22 cellular contexts compared by ENCODE assay signal in the genomic region with DNA sequence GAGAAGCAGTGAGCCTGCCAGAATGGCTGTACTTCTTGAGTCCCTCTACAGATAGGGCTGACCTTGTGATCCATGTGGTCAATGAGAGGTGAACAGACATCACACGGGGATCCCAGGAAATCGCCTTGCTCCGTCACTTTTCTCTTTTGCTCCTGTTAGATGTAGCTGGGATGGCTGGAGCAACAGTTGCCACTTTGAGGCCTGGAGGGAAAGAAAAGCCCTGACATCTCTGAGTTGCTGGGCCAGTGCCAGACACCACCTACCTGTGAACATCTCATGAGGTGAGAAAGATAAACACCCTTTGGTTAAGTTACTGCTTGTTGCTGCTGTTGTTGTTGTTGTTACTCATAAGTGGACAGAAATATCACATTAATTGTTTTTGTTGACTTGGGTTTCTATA.
"Had no signal": no experiment of that assay in that cellular context is flagged by ENCODE, and none has a peak within 500 bp of the region (broad histone marks: within the 10 kb centered on the region; RNA-seq: fewer than 3 reads in every experiment).

No MANE protein-coding gene starts in this region.

- H3K4me1 Mint-ChIP-seq: activated CD4-positive, alpha-beta T cell treated with anti-CD3 and anti-CD28 coated beads, Interleukin-2, amount 10 ng/mL, durations not matched to agents 7 days and 5 days; activated naive CD4-positive, alpha-beta T cell treated with anti-CD3 and anti-CD28 coated beads, Interleukin-2, amount 10 ng/mL, durations not matched to agents 7 days and 5 days; activated naive CD8-positive, alpha-beta T cell treated with anti-CD3 and anti-CD28 coated beads for 36 hours had no signal

- H3K36me3 ChIP-seq: brain microvascular endothelial cell, cardiac muscle cell had no signal

- H3K36me3 Mint-ChIP-seq: activated CD4-positive, alpha-beta memory T cell treated with anti-CD3 and anti-CD28 coated beads for 36 hours; activated naive CD4-positive, alpha-beta T cell treated with anti-CD3 and anti-CD28 coated beads, Interleukin-2, amount 10 ng/mL, durations not matched to agents 7 days and 5 days; activated naive CD8-positive, alpha-beta T cell treated with anti-CD3 and anti-CD28 coated beads for 36 hours had no signal

- H3K9me3 Mint-ChIP-seq: activated CD4-positive, alpha-beta memory T cell treated with anti-CD3 and anti-CD28 coated beads for 36 hours; activated CD4-positive, alpha-beta T cell treated with anti-CD3 and anti-CD28 coated beads, Interleukin-2, amount 10 ng/mL, durations not matched to agents 7 days and 5 days; activated naive CD8-positive, alpha-beta T cell treated with anti-CD3 and anti-CD28 coated beads for 36 hours; activated T-helper 2 cell treated with anti-CD3 and anti-CD28 coated beads, Interferon-gamma antibody, Interleukin-2, Interleukin-4, amounts not matched to agents 10 μg/mL and 5 μg/mL and 100 μg/mL, durations not matched to agents 14 hours and 24 hours and 36 hours had no signal

- ATAC-seq: activated T-cell treated with anti-CD3 and anti-CD28 coated beads, Interleukin-2, amount 50 U/mL, for 72 hours; PC-3 had no signal

- H3K27me3 Mint-ChIP-seq: activated CD4-positive, alpha-beta T cell treated with anti-CD3 and anti-CD28 coated beads, Interleukin-2, amount 10 ng/mL, durations not matched to agents 7 days and 5 days; activated naive CD4-positive, alpha-beta T cell treated with anti-CD3 and anti-CD28 coated beads, Interleukin-2, amount 10 ng/mL, durations not matched to agents 7 days and 5 days had no signal

- DNase-seq: activated CD4-positive, alpha-beta memory T cell treated with anti-CD3 and anti-CD28 coated beads for 36 hours; activated CD4-positive, alpha-beta T cell treated with anti-CD3 and anti-CD28 coated beads, Interleukin-2, amount 10 ng/mL, durations not matched to agents 7 days and 5 days; activated CD4-positive, CD25-positive, alpha-beta regulatory T cell; activated CD8-positive, alpha-beta memory T cell treated with anti-CD3 and anti-CD28 coated beads for 24 hours; activated gamma-delta T cell treated with Interleukin-2 at 50 U/mL for 16 hours; activated naive CD4-positive, alpha-beta T cell treated with anti-CD3 and anti-CD28 coated beads, Interleukin-2, amount 10 ng/mL, durations not matched to agents 7 days and 5 days; activated naive CD8-positive, alpha-beta T cell treated with anti-CD3 and anti-CD28 coated beads for 36 hours; activated T-cell treated with anti-CD3 and anti-CD28 coated beads, Interleukin-2, amount 50 U/mL, for 72 hours; brain microvascular endothelial cell; KG1; NCI-H1048; NCI-H146; NCI-H187 treated with DMSO at 0.1 percent for 48 hours; NCI-H2081 treated with DMSO at 0.1 percent for 48 hours; NCI-H446; NCI-H524; PC-3; SHP77 treated with DMSO at 0.1 percent for 48 hours; T-helper 1 cell had no signal

- H3K27me3 ChIP-seq: brain microvascular endothelial cell, cardiac muscle cell had no signal

- H3K27ac ChIP-seq: brain microvascular endothelial cell, cardiac muscle cell, VCaP had no signal

- H3K27ac Mint-ChIP-seq: activated CD4-positive, alpha-beta memory T cell treated with anti-CD3 and anti-CD28 coated beads for 36 hours; activated CD4-positive, alpha-beta T cell treated with anti-CD3 and anti-CD28 coated beads, Interleukin-2, amount 10 ng/mL, durations not matched to agents 7 days and 5 days; activated naive CD4-positive, alpha-beta T cell treated with anti-CD3 and anti-CD28 coated beads, Interleukin-2, amount 10 ng/mL, durations not matched to agents 7 days and 5 days; activated naive CD8-positive, alpha-beta T cell treated with anti-CD3 and anti-CD28 coated beads for 36 hours; activated T-cell treated with anti-CD3 and anti-CD28 coated beads, Interleukin-2, amount 50 U/mL, for 72 hours; activated T-helper 2 cell treated with anti-CD3 and anti-CD28 coated beads, Interferon-gamma antibody, Interleukin-2, Interleukin-4, amounts not matched to agents 10 μg/mL and 5 μg/mL and 100 μg/mL, durations not matched to agents 14 hours and 24 hours and 36 hours had no signal

- H3K4me3 ChIP-seq: cardiac muscle cell had no signal

- H3K4me3 Mint-ChIP-seq: activated CD4-positive, alpha-beta memory T cell treated with anti-CD3 and anti-CD28 coated beads for 36 hours; activated CD4-positive, alpha-beta T cell treated with anti-CD3 and anti-CD28 coated beads, Interleukin-2, amount 10 ng/mL, durations not matched to agents 7 days and 5 days; activated naive CD4-positive, alpha-beta T cell treated with anti-CD3 and anti-CD28 coated beads, Interleukin-2, amount 10 ng/mL, durations not matched to agents 7 days and 5 days; activated naive CD8-positive, alpha-beta T cell treated with anti-CD3 and anti-CD28 coated beads for 36 hours; activated T-cell treated with anti-CD3 and anti-CD28 coated beads, Interleukin-2, amount 50 U/mL, for 72 hours had no signal
